ENCODE assay signal across 12 cellular contexts in genomic region chr9:129571298-129572051, GRCh38. TPM values are rescaled to one million over a fixed set of nuclear protein-coding genes. Genes with fewer than 3 reads are reported as not detected.
DNase-seq lines count a peak whose midpoint lies in the region; ATAC-seq and TF ChIP-seq lines count a peak whose summit lies in the region.
"Had no signal": no experiment of that assay in that cellular context is flagged by ENCODE, and none has a peak within 500 bp of the region (broad histone marks: within the 10 kb centered on the region; RNA-seq: fewer than 3 reads in every experiment).

No MANE protein-coding gene starts in this region.

- H3K27ac ChIP-seq in GM23248: peak overlapping the region; percentile 91
- H3K27ac ChIP-seq in layer of hippocampus (ENCODE audit: low read depth, low read length): peak overlapping the region; percentile 56
- H3K27ac ChIP-seq in stomach: peak overlapping the region in 4 of 5 donors; percentile 81 to 90 (median 88)
- H3K27ac ChIP-seq in colonic mucosa: no peak overlapping the region

- TF ChIP-seq POLR2A in stomach (IDR thresholded peaks at IDR 0.05): no peak

- H3K79me2 ChIP-seq in GM23248 (ENCODE audit: insufficient read depth): no peaks in the 10 kb centered on the region

- WGBS in GM23248 (ENCODE audit: low coverage in 1 of 2, low lambda C conversion rate in 2 of 2, missing lambda C conversion rate in 2 of 2), 2 experiments: 66 to 68% methylated on average over 13 of the region's 13 CpGs
- WGBS in stomach, 5 donors: 72 to 79% (median 74%) methylated on average over 13 of the region's 13 CpGs

- peaks cover 12% of the 10 kb centered on the region for H3K27me3 Mint-ChIP-seq in activated T-helper 17 cell treated with anti-CD3 and anti-CD28 coated beads, Interleukin-2, amount 50 U/mL, for 72 hours

- H2AFZ ChIP-seq in GM23248: peak overlapping the region; percentile 47; the same call in 1 of the 2 replicates

- peak overlapping the region; percentile 39 for H3K4me2 ChIP-seq in GM23248 (ENCODE audit: unreplicated experiment)

- H3K9me3 Mint-ChIP-seq in activated T-helper 17 cell treated with anti-CD3 and anti-CD28 coated beads, Interleukin-2, amount 50 U/mL, for 72 hours: no peaks in the 10 kb centered on the region
- H3K9me3 Mint-ChIP-seq: activated naive CD4-positive, alpha-beta T cell treated with anti-CD3 and anti-CD28 coated beads, Interleukin-2, amount 50 U/mL, for 24 hours had no signal

- H3K4me3 Mint-ChIP-seq in activated T-helper 17 cell treated with anti-CD3 and anti-CD28 coated beads, Interleukin-2, amount 50 U/mL, for 72 hours: peak overlapping the region; percentile 74

- H3K36me3 Mint-ChIP-seq in activated T-helper 17 cell treated with anti-CD3 and anti-CD28 coated beads, Interleukin-2, amount 50 U/mL, for 72 hours (ENCODE audit: low read depth): no peaks in the 10 kb centered on the region

- intact Hi-C loops in stomach (cut with DNase I; ENCODE audit: low total_unique reads): no loop called here
- intact Hi-C loops in colonic mucosa (cut with DNase I): no loop called here

- no peaks in the 10 kb centered on the region for H4K20me1 ChIP-seq in GM23248 (ENCODE audit: insufficient read depth)

- no peaks in the 10 kb centered on the region for H3K36me3 ChIP-seq in GM23248 (ENCODE audit: low read depth)
- H3K36me3 ChIP-seq in stomach: no peaks in the 10 kb centered on the region
- no peaks in the 10 kb centered on the region for H3K36me3 ChIP-seq in colonic mucosa

- H3K9ac ChIP-seq in GM23248 (peak overlapping the region; percentile 70), colonic mucosa (ENCODE audit: low read depth in 2 of 2, low read length in 2 of 2) (no peak overlapping the region)

- DNase-seq in GM23248 (peak; percentile 38), stomach (no peak), mucosa of gallbladder (ENCODE audit: low spot score) (no peak), colonic mucosa (no peak)
- DNase-seq in stimulated activated CD4-positive, alpha-beta T cell treated with anti-CD3 and anti-CD28 coated beads, Interleukin-2, amount 100 ng/mL, for 48 hours: no peak
- DNase-seq: activated CD4-positive, alpha-beta T cell treated with anti-CD3 and anti-CD28 coated beads, Interleukin-2, amount 50 U/mL, for 1 hour; naive thymus-derived CD8-positive, alpha-beta T cell; NCI-H526 treated with DMSO at 0.1 percent for 48 hours had no signal

- H3K27me3 ChIP-seq in GM23248 (replicated peaks; ENCODE audit: insufficient read depth) (no peaks in the 10 kb centered on the region), layer of hippocampus (ENCODE audit: control insufficient read depth, insufficient read depth, low read length) (no peaks in the 10 kb centered on the region), stomach (peaks cover 0 to 11% (median 9%) of the 10 kb centered on the region in 3 donors), colonic mucosa (peaks cover 11% of the 10 kb centered on the region)

- peak overlapping the region; percentile 68 for H3K27ac Mint-ChIP-seq in activated T-helper 17 cell treated with anti-CD3 and anti-CD28 coated beads, Interleukin-2, amount 50 U/mL, for 72 hours

- TF ChIP-seq CTCF in stomach (IDR thresholded peaks at IDR 0.05) (no peak), colonic mucosa (IDR thresholded peaks at IDR 0.05) (no peak)

- H3K4me1 ChIP-seq in GM23248 (ENCODE audit: insufficient read depth): peaks cover 33% of the 10 kb centered on the region
- H3K4me1 ChIP-seq in stomach: peaks cover 36 to 51% (median 45%) of the 10 kb centered on the region in 4 donors
- H3K4me1 ChIP-seq in colonic mucosa: no peaks in the 10 kb centered on the region

- TF ChIP-seq EP300 in stomach (IDR thresholded peaks at IDR 0.05): no peak

- in situ Hi-C loops in GM23248 (cut with MboI): no loop called here

- peaks cover 26% of the 10 kb centered on the region for H3F3A ChIP-seq in GM23248 (ENCODE audit: insufficient read depth)

- peaks cover 19% of the 10 kb centered on the region for H3K4me1 Mint-ChIP-seq in activated T-helper 17 cell treated with anti-CD3 and anti-CD28 coated beads, Interleukin-2, amount 50 U/mL, for 72 hours

- H3K9me3 ChIP-seq in GM23248 (ENCODE audit: low read depth) (no peaks in the 10 kb centered on the region), stomach (no peaks in the 10 kb centered on the region), colonic mucosa (no peaks in the 10 kb centered on the region)

- ATAC-seq in activated T-helper 17 cell treated with anti-CD3 and anti-CD28 coated beads, Interleukin-2, amount 50 U/mL, for 72 hours (replicated peaks): no peak
- no peak for ATAC-seq in GM18502 (IDR thresholded peaks at IDR 0.05; ENCODE audit: poor library complexity, unreplicated experiment)
- ATAC-seq: naive thymus-derived CD8-positive, alpha-beta T cell had no signal

- H3K4me3 ChIP-seq in GM23248 (no peak overlapping the region), stomach (no peak overlapping the region), colonic mucosa (no peak overlapping the region)

- H3K9me2 ChIP-seq in GM23248 (ENCODE audit: insufficient read depth): no peaks in the 10 kb centered on the region

RNA-seq across cellular contexts. Expression of gene C9orf50, which starts 49.4 kb away (rescaled TPM):
- 0.32 TPM in 1 of 2 replicates, not detected in the other for total RNA-seq in GM23248 (2014; rRNA removed; shearing (Covaris generic))
- 0.23 and 0.56 TPM in 2 replicates for polyA plus RNA-seq in GM23248 (2016; fragmentation: Nextera tagmentation; extraction: Ambion mirVana)
- not detected for total RNA-seq in activated T-helper 17 cell treated with anti-CD3 and anti-CD28 coated beads, Interleukin-2, amount 50 U/mL, for 72 hours
- total RNA-seq in stomach: not detected
- under 1 TPM in 1 of 3 donors, not detected in 2; 0.13 TPM for polyA plus RNA-seq in stomach
- 1.0 TPM for total RNA-seq in mucosa of gallbladder
- not detected for total RNA-seq in colonic mucosa
- total RNA-seq: naive thymus-derived CD8-positive, alpha-beta T cell had no signal
- polyA plus RNA-seq: naive thymus-derived CD8-positive, alpha-beta T cell had no signal

RNA-seq across cellular contexts. Expression of gene NTMT1, which starts 54.5 kb away (rescaled TPM):
- 32.6 and 44.5 TPM in 2 replicates for total RNA-seq in GM23248 (2014; rRNA removed; shearing (Covaris generic))
- polyA plus RNA-seq in GM23248 (2016; fragmentation: Nextera tagmentation; extraction: Ambion mirVana) (115 TPM in 2 replicates), stomach (10 to 100 TPM; 40.2 to 68.4 (median 45.8) TPM)
- 10 to 100 TPM; 27.2 to 61.1 TPM for total RNA-seq in activated T-helper 17 cell treated with anti-CD3 and anti-CD28 coated beads, Interleukin-2, amount 50 U/mL, for 72 hours
- total RNA-seq in stomach (10 to 100 TPM in 4 of 5 donors, 1 to 10 TPM in 1; 1.7 to 29.8 (median 16.1) TPM), mucosa of gallbladder (45.1 TPM), colonic mucosa (10 to 100 TPM; 25.3 to 50.2 TPM)
